In genomic region chr2:47080888-47081301, GRCh38 we compare ENCODE assay signal across 18 cellular contexts.
A peak's percentile ranks its signal among the peaks of the same experiment; 100 is the strongest.
DNase-seq lines count a peak whose midpoint lies in the region; ATAC-seq and TF ChIP-seq lines count a peak whose summit lies in the region.
"Had no signal": no experiment of that assay in that cellular context is flagged by ENCODE, and none has a peak within 500 bp of the region (broad histone marks: within the 10 kb centered on the region; RNA-seq: fewer than 3 reads in every experiment).

No MANE protein-coding gene starts in this region.

- BruUV-seq in Caco-2 (replicated peaks; lab: Mats Ljungman, UMichigan), result no TSS peak

- peak overlapping the region; percentile 86 for H2BK15ac ChIP-seq in neuronal stem cell (ENCODE audit: low read length)

- ATAC-seq in T-helper 17 cell, result no peak
- no peak for ATAC-seq in stimulated activated naive B cell treated with anti-CD40 and anti-IgM and Interleukin-4, amounts not matched to agents 10 μg/mL and 1 μg/mL and 100 μg/mL, for 72 hours (replicated peaks)
- ATAC-seq: CD8-positive, alpha-beta T cell; GM23338 had no signal

- CTCF ChIA-PET in Caco-2 (lab: Charles Lee), result no interaction called here

- H3K9ac ChIP-seq in neuronal stem cell (ENCODE audit: low read depth, low read length, poor library complexity), result no peak overlapping the region

- H3K36me3 ChIP-seq in Caco-2 (ENCODE audit: control insufficient read depth, insufficient read depth, low read length) (no peaks in the 10 kb centered on the region), neuronal stem cell (replicated peaks in 1 of 2; ENCODE audit: control insufficient read depth in 2 of 2, insufficient read depth in 2 of 2, low read length in 2 of 2) (no peaks in the 10 kb centered on the region)

- no CpG with 5 or more reads among the region's 7 CpGs for WGBS in neuronal stem cell (ENCODE audit: extremely low coverage in 2 of 2, insufficient read length in 2 of 2, insufficient replicate concordance in 1 of 2), 2 donors

- POLR2A ChIA-PET in Caco-2 (lab: Charles Lee), result no interaction called here

- peak overlapping the region; percentile 14 for H4K91ac ChIP-seq in neuronal stem cell (ENCODE audit: low read depth, low read length, poor library complexity)

- peak overlapping the region; percentile 61 for H3K18ac ChIP-seq in neuronal stem cell (ENCODE audit: low read length)

- H3K4me1 Mint-ChIP-seq in Caco-2 (ENCODE audit: low read depth, unreplicated experiment) (peaks cover 61% of the 10 kb centered on the region), T-helper 17 cell (peaks cover 22% of the 10 kb centered on the region)
- H3K4me1 Mint-ChIP-seq in stimulated activated naive B cell treated with anti-CD40 and anti-IgM and Interleukin-4, amounts not matched to agents 10 μg/mL and 1 μg/mL and 100 μg/mL, for 72 hours, result peaks cover 30 to 67% of the 10 kb centered on the region in 2 donors

- peak overlapping the region; percentile 86 for H2BK12ac ChIP-seq in neuronal stem cell (ENCODE audit: low read length)

- DNase-seq in Caco-2 (no peak), T-helper 17 cell (no peak), neuronal stem cell (ENCODE audit: low spot score) (no peak), NCI-H1105 treated with DMSO at 0.1 percent for 48 hours (lab: John Stamatoyannopoulos, UW) (no peak), HuH-7.5 (ENCODE audit: low spot score) (no peak), NCI-H2196 (lab: John Stamatoyannopoulos, UW; ENCODE audit: unreplicated experiment) (no peak)
- DNase-seq in stimulated activated naive B cell treated with anti-CD40 and anti-IgM and Interleukin-4, amounts not matched to agents 10 μg/mL and 1 μg/mL and 100 μg/mL, for 72 hours, result no peak
- DNase-seq: CD8-positive, alpha-beta T cell; GF-D8; Karpas-422; MG63; NCI-H1092; NCI-H2107; NCI-H345; NCI-H526 treated with DMSO at 0.1 percent for 48 hours; RPMI8226 had no signal

- no peaks in the 10 kb centered on the region for H3K79me1 ChIP-seq in neuronal stem cell (ENCODE audit: low read depth, low read length)

- H3K23ac ChIP-seq in neuronal stem cell (ENCODE audit: low read depth, low read length, poor library complexity), result no peak overlapping the region

- H3K14ac ChIP-seq in neuronal stem cell (ENCODE audit: low read length), result no peak overlapping the region

- H3K4me3 ChIP-seq in Caco-2 (ENCODE audit: low read depth, low read length), result no peak overlapping the region
- H3K4me3 ChIP-seq in neuronal stem cell (ENCODE audit: low read length in 2 of 2), result no peak overlapping the region
- H3K4me3 ChIP-seq: GM23338, MG63 had no signal

- no peak overlapping the region for H4K8ac ChIP-seq in neuronal stem cell (ENCODE audit: low read depth, low read length)

- no peak overlapping the region for H2BK120ac ChIP-seq in neuronal stem cell (ENCODE audit: low read depth, low read length)

- peak overlapping the region; percentile 85 for H2AK5ac ChIP-seq in neuronal stem cell (ENCODE audit: low read depth, low read length)

- H3K4me3 Mint-ChIP-seq in Caco-2 (ENCODE audit: unreplicated experiment) (no peak overlapping the region), T-helper 17 cell (no peak overlapping the region)
- H3K4me3 Mint-ChIP-seq in stimulated activated naive B cell treated with anti-CD40 and anti-IgM and Interleukin-4, amounts not matched to agents 10 μg/mL and 1 μg/mL and 100 μg/mL, for 72 hours, result peak overlapping the region in 1 of 2 donors; percentile 25
- H3K4me3 Mint-ChIP-seq: B cell; CD8-positive, alpha-beta T cell; GM23338 had no signal

- intact Hi-C loops in Caco-2 (cut with micrococcal nuclease; ENCODE audit: unreplicated experiment), result no loop called here

- no peak overlapping the region for H3K4me2 ChIP-seq in neuronal stem cell (ENCODE audit: insufficient read depth, low read length, poor library complexity, severe bottlenecking)
- H3K4me2 ChIP-seq: GM23338 had no signal

- H3K9me3 ChIP-seq in Caco-2 (no peaks in the 10 kb centered on the region), T-helper 17 cell (ENCODE audit: control insufficient read depth, low read length, poor library complexity, severe bottlenecking) (no peaks in the 10 kb centered on the region), neuronal stem cell (replicated peaks in 1 of 2; ENCODE audit: control insufficient read depth in 2 of 2, insufficient read depth in 1 of 2, low read depth in 1 of 2, low read length in 2 of 2) (no peaks in the 10 kb centered on the region)
- H3K9me3 ChIP-seq: MG63 had no signal

- peak overlapping the region; percentile 39 for H2BK5ac ChIP-seq in neuronal stem cell (ENCODE audit: low read length)

- no peaks in the 10 kb centered on the region for H3K27me3 Mint-ChIP-seq in Caco-2 (ENCODE audit: insufficient read depth, unreplicated experiment)
- no peaks in the 10 kb centered on the region for H3K27me3 Mint-ChIP-seq in T-helper 17 cell
- H3K27me3 Mint-ChIP-seq in stimulated activated naive B cell treated with anti-CD40 and anti-IgM and Interleukin-4, amounts not matched to agents 10 μg/mL and 1 μg/mL and 100 μg/mL, for 72 hours, result no peaks in the 10 kb centered on the region
- H3K27me3 Mint-ChIP-seq: B cell had no signal

- H3K4me1 ChIP-seq in Caco-2 (peaks cover 55% of the 10 kb centered on the region), neuronal stem cell (ENCODE audit: control insufficient read depth in 2 of 2, insufficient read depth in 1 of 2, low read depth in 1 of 2, low read length in 2 of 2) (peaks cover 24 to 25% of the 10 kb centered on the region in 2 donors)

- peak overlapping the region; percentile 89 for H3K27ac Mint-ChIP-seq in Caco-2 (ENCODE audit: unreplicated experiment)
- peak overlapping the region; percentile 90 for H3K27ac Mint-ChIP-seq in T-helper 17 cell
- peak overlapping the region; percentile 79 for H3K27ac Mint-ChIP-seq in stimulated activated naive B cell treated with anti-CD40 and anti-IgM and Interleukin-4, amounts not matched to agents 10 μg/mL and 1 μg/mL and 100 μg/mL, for 72 hours
- H3K27ac Mint-ChIP-seq: B cell; CD8-positive, alpha-beta T cell; GM23338 had no signal

- no peak overlapping the region for H3K27ac ChIP-seq in neuronal stem cell (replicated peaks; ENCODE audit: low read length)

- no peaks in the 10 kb centered on the region for H3K27me3 ChIP-seq in Caco-2 (replicated peaks; ENCODE audit: control insufficient read depth, insufficient read depth, low read length)
- no peaks in the 10 kb centered on the region for H3K27me3 ChIP-seq in neuronal stem cell (ENCODE audit: control insufficient read depth in 3 of 3, insufficient read depth in 3 of 3, low read depth in 1 of 3, low read length in 3 of 3)
- H3K27me3 ChIP-seq: MG63 had no signal

- no peaks in the 10 kb centered on the region for H3K9me3 Mint-ChIP-seq in Caco-2 (ENCODE audit: unreplicated experiment)
- H3K9me3 Mint-ChIP-seq in stimulated activated naive B cell treated with anti-CD40 and anti-IgM and Interleukin-4, amounts not matched to agents 10 μg/mL and 1 μg/mL and 100 μg/mL, for 72 hours, result no peaks in the 10 kb centered on the region
- H3K9me3 Mint-ChIP-seq: CD8-positive, alpha-beta T cell; GM23338 had no signal

- H3K36me3 Mint-ChIP-seq in Caco-2 (ENCODE audit: insufficient read depth, unreplicated experiment), result peaks cover 41% of the 10 kb centered on the region
- no peaks in the 10 kb centered on the region for H3K36me3 Mint-ChIP-seq in T-helper 17 cell (ENCODE audit: low read depth)
- H3K36me3 Mint-ChIP-seq in stimulated activated naive B cell treated with anti-CD40 and anti-IgM and Interleukin-4, amounts not matched to agents 10 μg/mL and 1 μg/mL and 100 μg/mL, for 72 hours, result peaks cover 10 to 23% of the 10 kb centered on the region in 2 donors
- H3K36me3 Mint-ChIP-seq: CD8-positive, alpha-beta T cell had no signal

- no peak overlapping the region for H2AFZ ChIP-seq in neuronal stem cell (ENCODE audit: low read length)
- H2AFZ ChIP-seq: GM23338 had no signal

- no peak overlapping the region for H3K4ac ChIP-seq in neuronal stem cell (ENCODE audit: low read length)

- no peak for TF ChIP-seq CTCF in Caco-2 (IDR thresholded peaks at IDR 0.05; ENCODE audit: insufficient read depth in 1 of 2, low read depth in 1 of 2, low read length in 1 of 2, severe bottlenecking in 1 of 2, unreplicated experiment in 1 of 2)
